8 cellular contexts compared by ENCODE assay signal in the genomic region with DNA sequence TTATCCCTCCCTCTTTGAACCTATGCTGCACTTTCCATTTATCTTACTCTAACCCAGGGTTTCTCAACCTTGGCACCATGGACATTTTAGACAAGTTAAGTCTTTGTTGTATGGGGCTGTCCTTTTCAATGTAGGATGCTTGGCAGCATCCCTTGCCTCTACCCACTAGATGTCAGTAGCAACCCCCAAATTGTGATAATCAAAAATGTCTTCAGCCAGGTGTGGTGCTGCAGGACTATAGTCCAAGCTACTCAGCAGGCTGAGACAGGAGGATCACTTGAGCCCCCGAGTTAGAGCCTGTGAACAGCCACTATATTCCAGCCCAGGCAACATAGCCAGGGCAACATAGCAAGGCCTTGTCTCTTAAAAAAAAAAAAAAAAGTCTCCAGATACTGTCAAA. TPM values are rescaled to one million over a fixed set of nuclear protein-coding genes. Genes with fewer than 3 reads are reported as not detected.
DNase-seq lines count a peak whose midpoint lies in the region; ATAC-seq, FAIRE-seq and TF ChIP-seq lines count a peak whose summit lies in the region.

No MANE protein-coding gene starts in this region.

- TF ChIP-seq POLR2A in Peyer's patch (IDR thresholded peaks at IDR 0.05) = no peak

- H3K27me3 ChIP-seq in GM06990 (replicated peaks; ENCODE audit: control insufficient read depth, insufficient read depth, low read length) (no peaks in the 10 kb centered on the region; the same call in 1 of the 2 replicates), Peyer's patch (no peaks in the 10 kb centered on the region), small intestine (ENCODE audit: control insufficient read depth in 2 of 2, insufficient read depth in 2 of 2, low read length in 2 of 2) (no peaks in the 10 kb centered on the region)

- H3K4me1 ChIP-seq in Peyer's patch (no peaks in the 10 kb centered on the region), small intestine (ENCODE audit: control insufficient read depth in 2 of 2, insufficient read depth in 1 of 2, low read depth in 1 of 2, low read length in 1 of 2) (no peaks in the 10 kb centered on the region)

- no peak for DNase-seq in GM06990 (ENCODE audit: extremely low read depth, insufficient read length)
- DNase-seq in amniotic epithelial cell (ENCODE audit: low read depth) = peak; percentile 26
- DNase-seq in medulla oblongata (ENCODE audit: extremely low spot score) = peak; percentile 23
- no peak for DNase-seq in Peyer's patch
- DNase-seq in NOMO-1 (lab: John Stamatoyannopoulos, UW; ENCODE audit: unreplicated experiment in 2 of 2) = no peak
- DNase-seq in small intestine = no peak

- H3K36me3 ChIP-seq in GM06990 (ENCODE audit: control insufficient read depth, insufficient read depth, low read length) (no peaks in the 10 kb centered on the region), Peyer's patch (no peaks in the 10 kb centered on the region), small intestine (ENCODE audit: control insufficient read depth in 2 of 2, insufficient read depth in 2 of 2, low read length in 2 of 2) (no peaks in the 10 kb centered on the region)

- no peak for ATAC-seq in GM18861 (IDR thresholded peaks at IDR 0.05; ENCODE audit: unreplicated experiment)

- WGBS in small intestine, 3 donors = 0 to 13% (median 0%) methylated on average over 1 of the region's 1 CpG

- H3K9me3 ChIP-seq in Peyer's patch (no peaks in the 10 kb centered on the region), small intestine (ENCODE audit: control insufficient read depth, low read depth) (no peaks in the 10 kb centered on the region)

- TF ChIP-seq CTCF in GM06990 (IDR thresholded peaks at IDR 0.05; ENCODE audit: insufficient read depth, low read length, poor library complexity, severe bottlenecking) (peak; percentile 45), LNCAP (IDR thresholded peaks at IDR 0.05) (0 out of 2 replicates have a peak, but pooled peaks have one; percentile 25), Peyer's patch (IDR thresholded peaks at IDR 0.05) (peak in 1 of 6 experiments; percentile 7)

- FAIRE-seq in small intestine (lab: Jason Lieb, UNC) = no peak

- H3K27ac ChIP-seq in Peyer's patch (no peak overlapping the region), small intestine (ENCODE audit: low read depth in 1 of 2, low read length in 1 of 2) (no peak overlapping the region)

- H3K4me3 ChIP-seq in GM06990 (replicated peaks; ENCODE audit: low read depth, low read length) = no peak overlapping the region
- H3K4me3 ChIP-seq in Peyer's patch = no peak overlapping the region
- no peak overlapping the region for H3K4me3 ChIP-seq in small intestine (ENCODE audit: low read depth in 1 of 2, low read length in 2 of 2)

RNA-seq across cellular contexts. Expression of gene LRCH2, which starts 7.0 kb away (rescaled TPM):
- 10 to 100 TPM in 1 of 4 donors, 1 to 10 TPM in 3; 1.6 to 11.6 (median 2.2) TPM for total RNA-seq in Peyer's patch
- polyA plus RNA-seq in small intestine = 1 to 10 TPM in 1 of 3 donors, under 1 TPM in 1, not detected in 1; 0.54 to 1.1 TPM

RNA-seq across cellular contexts. Expression of gene RBMXL3, which starts 37.7 kb away (rescaled TPM):
- not detected for total RNA-seq in Peyer's patch
- polyA plus RNA-seq in small intestine = not detected

Comparison
In these comparisons a context has a peak if more than half of its experiments do, and no peak if none do; other contexts are left out.
1. DNase-seq: peak in amniotic epithelial cell (single experiment) and medulla oblongata (single experiment); none in GM06990 (single experiment), Peyer's patch (0 of 3), NOMO-1 (0 of 2) and small intestine (single experiment).